ENCODE assay signal across 25 cellular contexts in genomic region chr2:20177556-20178403, GRCh38. TPM values are rescaled to one million over a fixed set of nuclear protein-coding genes. Genes with fewer than 3 reads are reported as not detected.
A peak's percentile ranks its signal among the peaks of the same experiment; 100 is the strongest.
DNase-seq lines count a peak whose midpoint lies in the region; ATAC-seq and TF ChIP-seq lines count a peak whose summit lies in the region.
"Had no signal": no experiment of that assay in that cellular context is flagged by ENCODE, and none has a peak within 500 bp of the region (broad histone marks: within the 10 kb centered on the region; RNA-seq: fewer than 3 reads in every experiment).

No MANE protein-coding gene starts in this region.

- 91% methylated on average over 18 of the region's 18 CpGs for WGBS in SK-N-SH (ENCODE audit: low lambda C conversion rate)

- H3K36me3 ChIP-seq in SK-N-SH (replicated peaks in 1 of 2; ENCODE audit: control insufficient read depth in 1 of 2, insufficient read depth in 2 of 2, low read length in 1 of 2) (no peaks in the 10 kb centered on the region), neural progenitor cell (no peaks in the 10 kb centered on the region), vagina (no peaks in the 10 kb centered on the region)
- H3K36me3 ChIP-seq: cardiac muscle cell, prostate gland, transverse colon had no signal

- H3K4me1 ChIP-seq in SK-N-SH (ENCODE audit: control insufficient read depth in 1 of 2, insufficient read depth in 2 of 2, low read depth in 1 of 2, low read length in 1 of 2), result peaks cover 7 to 20% of the 10 kb centered on the region in 2 experiments; a peak in 2 of 4 replicates
- H3K4me1 ChIP-seq in neural progenitor cell, result peaks cover 3% of the 10 kb centered on the region
- H3K4me1 ChIP-seq in vagina, result peaks cover 11% of the 10 kb centered on the region
- H3K4me1 ChIP-seq: prostate gland had no signal

- H3K4me3 ChIP-seq in SK-N-SH (ENCODE audit: low read depth in 2 of 2, low read length in 1 of 2) (no peak overlapping the region), epithelial cell of proximal tubule (ENCODE audit: low read depth, low read length) (no peak overlapping the region), neural progenitor cell (no peak overlapping the region), vagina (no peak overlapping the region)
- H3K4me3 ChIP-seq: cardiac muscle cell, prostate gland, transverse colon had no signal

- POLR2A ChIA-PET in SK-N-SH (lab: Yijun Ruan, JAX), result no interaction called here

- peak; percentile 20 for DNase-seq in SK-N-SH
- DNase-seq in epithelial cell of proximal tubule (ENCODE audit: low read depth), result no peak
- no peak for DNase-seq in neural progenitor cell (ENCODE audit: low spot score)
- no peak for DNase-seq in vagina (ENCODE audit: extremely low spot score in 2 of 2)
- DNase-seq in HPDE6-E6E7 (ENCODE audit: extremely low spot score), result no peak
- DNase-seq in NCI-H1417 treated with DMSO at 0.1 percent for 48 hours (lab: John Stamatoyannopoulos, UW), result no peak
- DNase-seq: 8988T; activated CD4-positive, alpha-beta T cell treated with anti-CD3 and anti-CD28 coated beads, Interleukin-2, amount 50 U/mL, for 48 hours; activated gamma-delta T cell treated with Interleukin-2 at 50 U/mL for 16 hours; COR-L47; DND-41; midbrain; NCI-H146; NCI-H2171; NCI-H526 treated with DMSO at 0.1 percent for 48 hours; SHP77 treated with DMSO at 0.1 percent for 48 hours; stimulated activated CD4-positive, alpha-beta T cell treated with anti-CD3 and anti-CD28 coated beads, Interleukin-2, amount 100 ng/mL, for 48 hours; stimulated activated naive CD4-positive, alpha-beta T cell treated with Interleukin-2 at 50 U/mL for 16 hours; transverse colon had no signal

- ATAC-seq in SK-N-SH treated with all-trans-retinoic acid at 6 μM for 48 hours (no peak), HG03520 (IDR thresholded peaks at IDR 0.05; ENCODE audit: unreplicated experiment) (no peak)

- peaks cover 2% of the 10 kb centered on the region for H3K4me1 Mint-ChIP-seq in neural progenitor cell

- TF ChIP-seq POLR2A in vagina (IDR thresholded peaks at IDR 0.05), result no peak

- no peak overlapping the region for H3K9ac ChIP-seq in SK-N-SH
- H3K9ac ChIP-seq in neural progenitor cell, result no peak overlapping the region

- H4K20me1 ChIP-seq in SK-N-SH (ENCODE audit: insufficient read depth), result no peaks in the 10 kb centered on the region
- H4K20me1 ChIP-seq in neural progenitor cell (ENCODE audit: low read depth), result no peaks in the 10 kb centered on the region

- H3K4me3 Mint-ChIP-seq in neural progenitor cell, result no peak overlapping the region
- H3K4me3 Mint-ChIP-seq: nephron; T-helper 1 cell treated with Interleukin-12 subunit alpha and Interleukin-12 subunit beta and Interleukin-4 antibody, amounts not matched to agents 30 μg/mL and 1 μg/mL, for 36 hours had no signal

- TF ChIP-seq EP300 in SK-N-SH (IDR thresholded peaks at IDR 0.05; ENCODE audit: borderline replicate concordance in 1 of 2, low read depth in 1 of 2, low read length in 1 of 2), result no peak

- CTCF ChIA-PET in SK-N-SH (lab: Yijun Ruan, JAX), result interaction anchor here (1.3 to 2.2 kb wide), 3 partner anchors 9 to 48 kb away, joined by 4 to 7 read pairs (median 5); no protein-coding TSS in a partner anchor

- no peaks in the 10 kb centered on the region for H3K9me3 ChIP-seq in SK-N-SH
- no peaks in the 10 kb centered on the region for H3K9me3 ChIP-seq in neural progenitor cell (ENCODE audit: low read depth)
- H3K9me3 ChIP-seq in vagina, result no peaks in the 10 kb centered on the region
- H3K9me3 ChIP-seq: prostate gland, transverse colon had no signal

- H3K27ac ChIP-seq in SK-N-SH (ENCODE audit: low read depth in 2 of 2, low read length in 1 of 2), result no peak overlapping the region
- no peak overlapping the region for H3K27ac ChIP-seq in neural progenitor cell
- H3K27ac ChIP-seq in vagina, result peak overlapping the region; percentile 34
- H3K27ac ChIP-seq: cardiac muscle cell had no signal

- TF ChIP-seq RAD21 in SK-N-SH (IDR thresholded peaks at IDR 0.05; ENCODE audit: low read length), result no peak

- no peak overlapping the region for H2AFZ ChIP-seq in SK-N-SH (ENCODE audit: low read depth)
- no peak overlapping the region for H2AFZ ChIP-seq in neural progenitor cell (replicated peaks)

- H3K36me3 Mint-ChIP-seq in neural progenitor cell, result no peaks in the 10 kb centered on the region

- no peak for TF ChIP-seq CTCF in SK-N-SH (IDR thresholded peaks at IDR 0.05)
- peak; percentile 23 for TF ChIP-seq CTCF in epithelial cell of proximal tubule (conservative IDR thresholded peaks at IDR 0.05; ENCODE audit: low read depth, low read length)
- TF ChIP-seq CTCF in neural progenitor cell (IDR thresholded peaks at IDR 0.05), result no peak
- no peak for TF ChIP-seq CTCF in vagina (IDR thresholded peaks at IDR 0.05)

- H3F3A ChIP-seq in SK-N-SH (replicated peaks; ENCODE audit: insufficient read depth), result no peaks in the 10 kb centered on the region
- no peaks in the 10 kb centered on the region for H3F3A ChIP-seq in neural progenitor cell (ENCODE audit: low read depth)

- H3K4me2 ChIP-seq in SK-N-SH, result no peak overlapping the region
- H3K4me2 ChIP-seq in neural progenitor cell, result no peak overlapping the region

- H3K79me2 ChIP-seq in SK-N-SH (ENCODE audit: insufficient read depth), result no peaks in the 10 kb centered on the region
- H3K79me2 ChIP-seq in neural progenitor cell (ENCODE audit: low read depth), result no peaks in the 10 kb centered on the region

- intact Hi-C loops in vagina (cut with DNase I), result loop anchor here (5.0 kb wide), 1 partner anchor 1320 kb away; no protein-coding TSS in a partner anchor

- H3K27me3 ChIP-seq in SK-N-SH (ENCODE audit: insufficient read depth), result no peaks in the 10 kb centered on the region
- H3K27me3 ChIP-seq in neural progenitor cell, result no peaks in the 10 kb centered on the region
- H3K27me3 ChIP-seq in vagina, result no peaks in the 10 kb centered on the region
- H3K27me3 ChIP-seq: cardiac muscle cell, transverse colon had no signal

- no peaks in the 10 kb centered on the region for H3K9me3 Mint-ChIP-seq in neural progenitor cell
- H3K9me3 Mint-ChIP-seq: nephron; T-helper 1 cell treated with Interleukin-12 subunit alpha and Interleukin-12 subunit beta and Interleukin-4 antibody, amounts not matched to agents 30 μg/mL and 1 μg/mL, for 36 hours had no signal

- no peaks in the 10 kb centered on the region for H3K9me2 ChIP-seq in SK-N-SH

- H3K27ac Mint-ChIP-seq in neural progenitor cell, result peak overlapping the region; percentile 31
- H3K27ac Mint-ChIP-seq: nephron; T-helper 1 cell treated with Interleukin-12 subunit alpha and Interleukin-12 subunit beta and Interleukin-4 antibody, amounts not matched to agents 30 μg/mL and 1 μg/mL, for 36 hours had no signal

- peaks cover 5% of the 10 kb centered on the region for H3K27me3 Mint-ChIP-seq in neural progenitor cell (ENCODE audit: insufficient read depth, low read depth)

TF ChIP-seq in SK-N-SH, 30 proteins besides CTCF, POLR2A, EP300 and RAD21:
- TF ChIP-seq ELF1 (IDR thresholded peaks at IDR 0.05), result no peak
- TF ChIP-seq POLR2AphosphoS5 (IDR thresholded peaks at IDR 0.05; ENCODE audit: low read depth, low read length), result no peak
- no peak for TF ChIP-seq EZH2phosphoT487 (IDR thresholded peaks at IDR 0.05; ENCODE audit: borderline replicate concordance, low read depth)
- no peak for TF ChIP-seq MEF2A (IDR thresholded peaks at IDR 0.05; ENCODE audit: borderline replicate concordance, low read depth)
TF ChIP-seq in SK-N-SH: peak in this region for 0.

TF ChIP-seq in SK-N-SH treated with all-trans-retinoic acid at 6 μM for 48 hours, 23 proteins besides CTCF, POLR2A, EP300 and RAD21 (continues in another document):
- no peak for TF ChIP-seq RARB (CRISPR knock-in tag; IDR thresholded peaks at IDR 0.05)
- no peak for TF ChIP-seq PPARA (CRISPR knock-in tag; IDR thresholded peaks at IDR 0.05; ENCODE audit: borderline replicate concordance)
- TF ChIP-seq BACH2 (CRISPR knock-in tag; IDR thresholded peaks at IDR 0.05; ENCODE audit: borderline replicate concordance), result no peak
- no peak for TF ChIP-seq ZNF70 (CRISPR knock-in tag; IDR thresholded peaks at IDR 0.05)
- no peak for TF ChIP-seq CSRNP3 (CRISPR knock-in tag; IDR thresholded peaks at IDR 0.05)
- TF ChIP-seq TOX (CRISPR knock-in tag; IDR thresholded peaks at IDR 0.05; ENCODE audit: borderline replicate concordance), result no peak
- no peak for TF ChIP-seq POU6F1 (CRISPR knock-in tag; IDR thresholded peaks at IDR 0.05; ENCODE audit: borderline replicate concordance, low read depth)
- no peak for TF ChIP-seq GLIS3 (CRISPR knock-in tag; IDR thresholded peaks at IDR 0.05)
- no peak for TF ChIP-seq ZFP3 (CRISPR knock-in tag; IDR thresholded peaks at IDR 0.05)
- TF ChIP-seq TCF4 (CRISPR knock-in tag; IDR thresholded peaks at IDR 0.05; ENCODE audit: borderline replicate concordance), result no peak
- TF ChIP-seq SNAI2 (CRISPR knock-in tag; IDR thresholded peaks at IDR 0.05), result no peak
- no peak for TF ChIP-seq ISL1 (CRISPR knock-in tag; IDR thresholded peaks at IDR 0.05)

RNA-seq across cellular contexts. Expression of gene SDC1, which starts 47.1 kb away (rescaled TPM):
- 105 and 122 TPM in 2 replicates for polyA plus RNA-seq in SK-N-SH (2012; rRNA removed)
- 63.4 and 86.1 TPM in 2 replicates for polyA plus RNA-seq in SK-N-SH (2012; cell fraction: cytosol; rRNA removed)
- polyA plus RNA-seq in SK-N-SH (2012; cell fraction: nucleus; rRNA removed), result 58.4 and 62.2 TPM in 2 replicates
- total RNA-seq in epithelial cell of proximal tubule (115 and 134 TPM in 2 replicates), neural progenitor cell (ENCODE audit: low replicate concordance) (27.5 and 54.0 TPM in 2 replicates), vagina (184 TPM)
